ENCODE assay signal across 1 cellular context in the genomic region with DNA sequence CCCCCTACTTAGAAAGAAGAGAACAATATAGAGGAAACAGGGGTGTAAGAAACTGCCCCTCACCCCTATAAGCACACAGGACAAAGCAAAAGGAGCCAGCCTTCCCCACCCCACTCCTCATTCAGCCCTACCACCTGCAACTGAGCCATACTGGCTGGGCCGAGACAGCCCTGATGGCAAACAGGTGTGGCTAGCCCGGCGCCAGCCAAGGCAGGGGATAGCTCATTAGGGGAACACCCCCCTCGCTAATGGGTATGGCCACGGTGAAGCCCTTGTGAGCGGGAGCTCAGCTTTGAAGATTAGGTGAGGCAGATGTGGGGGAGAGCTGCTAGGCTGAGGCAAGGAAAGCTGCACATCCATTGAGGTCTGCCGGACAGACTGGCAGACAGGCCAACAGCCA.
TF ChIP-seq lines count a peak whose summit lies in the region.

No MANE protein-coding gene starts in this region.

TF ChIP-seq in GM23338, 12 proteins besides CTCF, POLR2A, EP300 and RAD21 (continued from another document):
- TF ChIP-seq, protein P1, sequence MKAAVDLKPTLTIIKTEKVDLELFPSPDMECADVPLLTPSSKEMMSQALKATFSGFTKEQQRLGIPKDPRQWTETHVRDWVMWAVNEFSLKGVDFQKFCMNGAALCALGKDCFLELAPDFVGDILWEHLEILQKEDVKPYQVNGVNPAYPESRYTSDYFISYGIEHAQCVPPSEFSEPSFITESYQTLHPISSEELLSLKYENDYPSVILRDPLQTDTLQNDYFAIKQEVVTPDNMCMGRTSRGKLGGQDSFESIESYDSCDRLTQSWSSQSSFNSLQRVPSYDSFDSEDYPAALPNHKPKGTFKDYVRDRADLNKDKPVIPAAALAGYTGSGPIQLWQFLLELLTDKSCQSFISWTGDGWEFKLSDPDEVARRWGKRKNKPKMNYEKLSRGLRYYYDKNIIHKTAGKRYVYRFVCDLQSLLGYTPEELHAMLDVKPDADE (IDR thresholded peaks at IDR 0.05) = no peak
- TF ChIP-seq STAT1 (IDR thresholded peaks at IDR 0.05; ENCODE audit: unreplicated experiment) = no peak
- no peak for TF ChIP-seq EZH2 (IDR thresholded peaks at IDR 0.05; ENCODE audit: low read depth, unreplicated experiment)
